8 cellular contexts compared by ENCODE assay signal in genomic region chr7:54773472-54774399, GRCh38. TPM values are rescaled to one million over a fixed set of nuclear protein-coding genes. Genes with fewer than 3 reads are reported as not detected.
DNase-seq lines count a peak whose midpoint lies in the region; ATAC-seq, FAIRE-seq and TF ChIP-seq lines count a peak whose summit lies in the region.

No MANE protein-coding gene starts in this region.

- H2AFZ ChIP-seq in HepG2 (ENCODE audit: low read length), result no peak overlapping the region

- POLR2A ChIA-PET in A673 (lab: Charles Lee; ENCODE audit: low non-redundant PET), result no interaction called here
- POLR2A ChIA-PET in HepG2 (lab: Yijun Ruan, JAX), result no interaction called here

- H3K27ac ChIP-seq in A673 (ENCODE audit: low read depth, low read length, poor library complexity, severe bottlenecking), result no peak overlapping the region
- H3K27ac ChIP-seq in colonic mucosa, result no peak overlapping the region
- no peak overlapping the region for H3K27ac ChIP-seq in HepG2 (ENCODE audit: extremely low read length, insufficient read depth, low read length)

- peak; percentile 67 for FAIRE-seq in HepG2 (lab: Jason Lieb, UNC)

- H3K4me3 ChIP-seq in A673 (ENCODE audit: low read depth, low read length, poor library complexity, severe bottlenecking), result peak overlapping the region; percentile 41
- H3K4me3 ChIP-seq in colonic mucosa, result peak overlapping the region; percentile 28
- peak overlapping the region in 1 of 3 experiments; percentile 19; a peak in 3 of 6 replicates for H3K4me3 ChIP-seq in HepG2 (replicated peaks in 1 of 3; ENCODE audit: insufficient read depth in 1 of 3, low read depth in 2 of 3, low read length in 3 of 3)

- DNase-seq in A673 (ENCODE audit: low spot score), result peak; percentile 87
- DNase-seq in NCI-H2227 (lab: John Stamatoyannopoulos, UW; ENCODE audit: unreplicated experiment), result peak; percentile 84
- peak; percentile 49 for DNase-seq in activated CD4-positive, alpha-beta T cell treated with anti-CD3 and anti-CD28 coated beads for 1 hour
- DNase-seq in colonic mucosa, result peak; percentile 87
- DNase-seq in HepG2 (ENCODE audit: low spot score), result peak; percentile 73
- peak; percentile 53 to 71 for DNase-seq in stimulated activated CD4-positive, alpha-beta T cell treated with anti-CD3 and anti-CD28 coated beads, Interleukin-2, amount 100 ng/mL, for 48 hours

- CTCF ChIA-PET in A673 (lab: Charles Lee) (interaction anchor here (0.7 to 2.5 kb wide), 2 partner anchors 280 to 482 kb away, joined by 5 to 12 read pairs; no protein-coding TSS in a partner anchor), HepG2 (lab: Yijun Ruan, JAX; ENCODE audit: low intra/inter-chr PET ratio, low total read pairs) (interaction anchor here (1.2 to 4.1 kb wide), 5 partner anchors 14 to 642 kb away, joined by 3 to 98 read pairs (median 6); no protein-coding TSS in a partner anchor)

- H3K79me2 ChIP-seq in HepG2 (ENCODE audit: insufficient read depth, low read length), result no peaks in the 10 kb centered on the region

- TF ChIP-seq RAD21 in HepG2 (CRISPR knock-in tag; IDR thresholded peaks at IDR 0.05), result peak; percentile 84

- peak; percentile 85 for ATAC-seq in GM18867 (IDR thresholded peaks at IDR 0.05; ENCODE audit: unreplicated experiment)
- ATAC-seq in HG03175 (IDR thresholded peaks at IDR 0.05; ENCODE audit: unreplicated experiment), result peak; percentile 81
- ATAC-seq in HepG2, result peak; percentile 96

- H3K4me2 ChIP-seq in HepG2 (ENCODE audit: low read depth, low read length), result peak overlapping the region; percentile 56

- H3K9me3 ChIP-seq in A673 (ENCODE audit: low read depth, low read length, poor library complexity, severe bottlenecking) (no peaks in the 10 kb centered on the region), colonic mucosa (no peaks in the 10 kb centered on the region), HepG2 (ENCODE audit: low read length) (no peaks in the 10 kb centered on the region)

- WGBS in HepG2 (ENCODE audit: low lambda C conversion rate), result 16% methylated on average over 18 of the region's 18 CpGs

- no TSS peak for BruUV-seq in A673 (replicated peaks; lab: Mats Ljungman, UMichigan)
- no TSS peak for BruUV-seq in HepG2 (replicated peaks; lab: Mats Ljungman, UMichigan)

- in situ Hi-C loops in HepG2 (cut with HindIII; ENCODE audit: extremely low pct_ligation_motif_present, low pct_unique_long_range_greater_than_20kb), result loop anchor here (25.0 kb wide), 1 partner anchor 639 kb away; no protein-coding TSS in a partner anchor

- H3K36me3 ChIP-seq in A673 (ENCODE audit: insufficient read depth, low read length, poor library complexity, severe bottlenecking) (no peaks in the 10 kb centered on the region), colonic mucosa (no peaks in the 10 kb centered on the region), HepG2 (replicated peaks in 1 of 2; ENCODE audit: control insufficient read depth in 1 of 2, insufficient read depth in 2 of 2, low read length in 2 of 2) (no peaks in the 10 kb centered on the region)

- intact Hi-C loops in A673 (cut with micrococcal nuclease; ENCODE audit: unreplicated experiment) (loop anchor here (1.0 kb wide), 2 partner anchors 482 to 642 kb away; no protein-coding TSS in a partner anchor), colonic mucosa (cut with DNase I) (loop anchor here (2.0 to 10.0 kb wide), 2 partner anchors 481 to 641 kb away; no protein-coding TSS in a partner anchor), HepG2 (cut with micrococcal nuclease; ENCODE audit: unreplicated experiment) (loop anchor here (1.0 to 5.0 kb wide), 4 partner anchors 68 to 482 kb away; no protein-coding TSS in a partner anchor)

- peak overlapping the region; percentile 15 to 71 for H3K9ac ChIP-seq in colonic mucosa (ENCODE audit: low read depth in 2 of 2, low read length in 2 of 2)
- H3K9ac ChIP-seq in HepG2 (ENCODE audit: insufficient read depth, low read depth, low read length), result no peak overlapping the region

- TF ChIP-seq EP300 in HepG2 (IDR thresholded peaks at IDR 0.05; ENCODE audit: low read depth in 2 of 2, low read length in 2 of 2), result no peak
- TF ChIP-seq EP300 in HepG2 (CRISPR knock-in tag; IDR thresholded peaks at IDR 0.05; ENCODE audit: borderline replicate concordance), result no peak

- TF ChIP-seq POLR2A in HepG2 (IDR thresholded peaks at IDR 0.05; ENCODE audit: insufficient read depth in 1 of 2, low read depth in 2 of 2, low read length in 2 of 2), result no peak

- TF ChIP-seq CTCF in A673 (conservative IDR thresholded peaks at IDR 0.05; ENCODE audit: low read depth, low read length) (peak; percentile 82), colonic mucosa (IDR thresholded peaks at IDR 0.05) (peak; percentile 72), HepG2 (CRISPR knock-in tag; IDR thresholded peaks at IDR 0.05) (peak; percentile 92)

- no peaks in the 10 kb centered on the region for H4K20me1 ChIP-seq in HepG2 (ENCODE audit: insufficient read depth, low read length)

- H3K4me1 ChIP-seq in A673 (ENCODE audit: insufficient read depth, low read length, poor library complexity, severe bottlenecking) (no peaks in the 10 kb centered on the region), colonic mucosa (no peaks in the 10 kb centered on the region), HepG2 (ENCODE audit: insufficient read depth, low read length) (peaks cover 4% of the 10 kb centered on the region; the same call in 1 of the 2 replicates)

- H3K27me3 ChIP-seq in A673 (replicated peaks; ENCODE audit: insufficient read depth, low read depth, low read length, poor library complexity) (peaks cover 6% of the 10 kb centered on the region), colonic mucosa (no peaks in the 10 kb centered on the region), HepG2 (ENCODE audit: control insufficient read depth in 1 of 2, insufficient read depth in 2 of 2, low read length in 2 of 2) (peaks cover 4 to 22% of the 10 kb centered on the region in 2 experiments; a peak in 2 of 5 replicates)

TF ChIP-seq in HepG2, 621 proteins besides CTCF, POLR2A, EP300 and RAD21 (continues in another document):
- TF ChIP-seq E2F5 (CRISPR knock-in tag; conservative IDR thresholded peaks at IDR 0.05), result peak; percentile 82
- peak; percentile 59; the same call in 1 of the 2 replicates for TF ChIP-seq ZNF784 (CRISPR knock-in tag; IDR thresholded peaks at IDR 0.05; ENCODE audit: borderline replicate concordance)
- peak; percentile 70; the same call in 1 of the 2 replicates for TF ChIP-seq ZSCAN9 (CRISPR knock-in tag; IDR thresholded peaks at IDR 0.05; ENCODE audit: borderline replicate concordance)

RNA-seq across cellular contexts. Expression of gene SEC61G, which starts 14.7 kb away (rescaled TPM):
- total RNA-seq in A673 (2021) (129 and 136 TPM in 2 replicates), colonic mucosa (100 to 1,000 TPM; 137 to 170 TPM), HepG2 (2016; rRNA removed; fragmentation: Illumina TruSeq; extraction: Trizol) (328 and 434 TPM in 2 replicates)
- total RNA-seq in HepG2 (2016; cell fraction: cytosol; rRNA removed; fragmentation: Illumina TruSeq; extraction: Trizol; ENCODE audit: low read depth), result 84.8 and 85.8 TPM in 2 replicates
- total RNA-seq in HepG2 (2016; cell fraction: insoluble cytoplasmic fraction; rRNA removed; fragmentation: Illumina TruSeq; extraction: Trizol), result 342 and 456 TPM in 2 replicates
- 120 and 126 TPM in 2 replicates for total RNA-seq in HepG2 (2016; cell fraction: membrane; rRNA removed; fragmentation: Illumina TruSeq; extraction: Trizol)
- total RNA-seq in HepG2 (2016; cell fraction: nucleus; rRNA removed; fragmentation: Illumina TruSeq; extraction: Trizol), result 120 and 123 TPM in 2 replicates
- polyA plus RNA-seq in HepG2 (2011; rRNA removed), result 76.1 and 126 TPM in 2 replicates
- polyA plus RNA-seq in HepG2 (2011; cell fraction: cytosol; rRNA removed), result 145 and 279 TPM in 2 replicates
- polyA plus RNA-seq in HepG2 (2011; cell fraction: nucleus; rRNA removed), result 27.0 and 43.3 TPM in 2 replicates
- polyA plus RNA-seq in HepG2 (2012), result 398 and 422 TPM in 2 replicates
- polyA plus RNA-seq in HepG2 (2016; cell fraction: cytosol; fragmentation: Illumina TruSeq; extraction: Trizol; ENCODE audit: low read depth), result 104 and 110 TPM in 2 replicates
- polyA plus RNA-seq in HepG2 (2016; cell fraction: insoluble cytoplasmic fraction; fragmentation: Illumina TruSeq; extraction: Trizol; ENCODE audit: low read depth), result 349 and 363 TPM in 2 replicates
- 98.3 and 117 TPM in 2 replicates for polyA plus RNA-seq in HepG2 (2016; cell fraction: membrane; fragmentation: Illumina TruSeq; extraction: Trizol; ENCODE audit: low read depth)
- polyA plus RNA-seq in HepG2 (2016; cell fraction: nucleus; fragmentation: Illumina TruSeq; extraction: Trizol; ENCODE audit: insufficient read depth, low read depth), result 155 and 162 TPM in 2 replicates
- 21.7 and 35.2 TPM in 2 replicates for polyA minus RNA-seq in HepG2 (2011; rRNA and poly(A)+ RNA removed; ENCODE audit: low replicate concordance)
- polyA minus RNA-seq in HepG2 (2011; cell fraction: cytosol; rRNA and poly(A)+ RNA removed), result 78.6 and 85.8 TPM in 2 replicates
- 67.1 and 67.3 TPM in 2 replicates for polyA minus RNA-seq in HepG2 (2011; cell fraction: nucleus; rRNA and poly(A)+ RNA removed)
